ENCODE assay signal across 8 cellular contexts in genomic region chr3:16512435-16513140, GRCh38. TPM values are rescaled to one million over a fixed set of nuclear protein-coding genes. Genes with fewer than 3 reads are reported as not detected.
DNase-seq lines count a peak whose midpoint lies in the region; ATAC-seq and TF ChIP-seq lines count a peak whose summit lies in the region.

No MANE protein-coding gene starts in this region.

- WGBS in iPS DF 6.9 (ENCODE audit: insufficient coverage, insufficient read length) = no CpG with 5 or more reads among the region's 37 CpGs

- peak overlapping the region; percentile 64; the same call in 1 of the 2 replicates for H3K4me3 ChIP-seq in iPS DF 6.9 (ENCODE audit: low read length)
- peak overlapping the region; percentile 60 to 89 (median 81) for H3K4me3 ChIP-seq in skin epidermis

- H3K9me3 ChIP-seq in iPS DF 6.9 (ENCODE audit: control insufficient read depth, insufficient read depth, low read length) = no peaks in the 10 kb centered on the region

- H3K27ac ChIP-seq in iPS DF 6.9 (ENCODE audit: low read length) (no peak overlapping the region), skin epidermis (peak overlapping the region; percentile 41 to 95 (median 88))

- peaks cover 4% of the 10 kb centered on the region; the same call in 1 of the 2 replicates for H3K4me1 ChIP-seq in iPS DF 6.9 (ENCODE audit: control insufficient read depth, insufficient read depth, low read length)

- peaks cover 12% of the 10 kb centered on the region; the same call in 1 of the 2 replicates for H3K27me3 ChIP-seq in iPS DF 6.9 (ENCODE audit: control insufficient read depth, insufficient read depth, low read length)

- peak; percentile 13 for DNase-seq in activated naive CD8-positive, alpha-beta T cell treated with anti-CD3 and anti-CD28 coated beads, Interleukin-2, amount 50 U/mL, for 16 hours (ENCODE audit: low read depth, low spot score)
- no peak for DNase-seq in iPS DF 6.9 (ENCODE audit: low read depth, low spot score)
- no peak for DNase-seq in HT-29 (ENCODE audit: low spot score)
- no peak for DNase-seq in SHP77 (lab: John Stamatoyannopoulos, UW)

- peak; percentile 6 for ATAC-seq in GM18517 (IDR thresholded peaks at IDR 0.05; ENCODE audit: unreplicated experiment)
- ATAC-seq in HG02884 (IDR thresholded peaks at IDR 0.05; ENCODE audit: unreplicated experiment) = peak; percentile 4
- peak; percentile 66 for ATAC-seq in SK-N-SH treated with all-trans-retinoic acid at 6 μM for 48 hours

- no peaks in the 10 kb centered on the region for H3K36me3 ChIP-seq in iPS DF 6.9 (ENCODE audit: control insufficient read depth, insufficient read depth, low read length)

TF ChIP-seq in SK-N-SH treated with all-trans-retinoic acid at 6 μM for 48 hours, 23 proteins besides CTCF, POLR2A, EP300 and RAD21:
- TF ChIP-seq OSR1 (CRISPR knock-in tag; IDR thresholded peaks at IDR 0.05) (no peak), POU6F1 (CRISPR knock-in tag; IDR thresholded peaks at IDR 0.05; ENCODE audit: borderline replicate concordance, low read depth) (no peak), ZNF70 (CRISPR knock-in tag; IDR thresholded peaks at IDR 0.05) (no peak), CREB5 (CRISPR knock-in tag; IDR thresholded peaks at IDR 0.05; ENCODE audit: low read depth) (no peak), ZFP30 (CRISPR knock-in tag; IDR thresholded peaks at IDR 0.05) (no peak), CSDC2 (CRISPR knock-in tag; IDR thresholded peaks at IDR 0.05) (no peak), CSRNP3 (CRISPR knock-in tag; IDR thresholded peaks at IDR 0.05) (no peak), ESRRG (CRISPR knock-in tag; IDR thresholded peaks at IDR 0.05) (no peak), TSHZ2 (CRISPR knock-in tag; IDR thresholded peaks at IDR 0.05) (no peak), ZNF565 (CRISPR knock-in tag; conservative IDR thresholded peaks at IDR 0.05; ENCODE audit: low read depth) (no peak), TCF4 (CRISPR knock-in tag; IDR thresholded peaks at IDR 0.05; ENCODE audit: borderline replicate concordance) (no peak), ARNTL (CRISPR knock-in tag; IDR thresholded peaks at IDR 0.05; ENCODE audit: borderline replicate concordance, low read depth) (no peak), ZC3H10 (CRISPR knock-in tag; IDR thresholded peaks at IDR 0.05) (no peak), SNAI2 (CRISPR knock-in tag; IDR thresholded peaks at IDR 0.05) (no peak), RARB (CRISPR knock-in tag; IDR thresholded peaks at IDR 0.05) (no peak), ZNF8 (CRISPR knock-in tag; IDR thresholded peaks at IDR 0.05) (no peak), GLIS3 (CRISPR knock-in tag; IDR thresholded peaks at IDR 0.05) (no peak), PPARA (CRISPR knock-in tag; IDR thresholded peaks at IDR 0.05; ENCODE audit: borderline replicate concordance) (no peak), PATZ1 (CRISPR knock-in tag; IDR thresholded peaks at IDR 0.05; ENCODE audit: borderline replicate concordance) (no peak), ZFP3 (CRISPR knock-in tag; IDR thresholded peaks at IDR 0.05) (no peak)
TF ChIP-seq in SK-N-SH treated with all-trans-retinoic acid at 6 μM for 48 hours: peak in this region for 0.

RNA-seq across cellular contexts. Expression of gene RFTN1, which starts 0.9 kb away (rescaled TPM):
- not detected in 2 replicates for total RNA-seq in HT-29 (2014; rRNA removed; shearing (Covaris generic))

Comparison
In these comparisons a context has a peak if more than half of its experiments do, and no peak if none do; other contexts are left out.
1. ATAC-seq: peak in every context shown above with its lines; median percentile 66 in SK-N-SH treated with all-trans-retinoic acid at 6 μM for 48 hours; 6 in GM18517; 4 in HG02884.